25 cellular contexts compared by ENCODE assay signal in the genomic region with DNA sequence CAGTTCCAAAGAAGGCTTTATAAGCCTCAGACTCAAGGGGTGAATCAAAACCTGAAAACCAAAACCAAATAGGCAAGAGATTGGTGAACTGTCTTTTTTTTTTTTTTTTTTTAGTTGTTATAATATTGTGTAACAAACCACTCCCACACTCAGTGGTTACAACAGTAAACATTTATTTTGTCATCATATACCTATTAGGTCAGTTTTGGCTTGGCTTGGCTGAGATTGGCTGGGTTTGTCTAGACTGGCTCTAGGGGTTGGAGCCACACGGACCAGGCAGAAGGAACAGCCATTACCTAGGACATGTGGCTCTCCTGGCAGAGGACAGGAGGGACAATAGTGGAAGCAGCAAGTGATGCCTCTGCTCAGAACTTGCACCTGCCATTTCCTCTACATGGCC. TPM values are rescaled to one million over a fixed set of nuclear protein-coding genes. Genes with fewer than 3 reads are reported as not detected.
A peak's percentile ranks its signal among the peaks of the same experiment; 100 is the strongest.
DNase-seq lines count a peak whose midpoint lies in the region; ATAC-seq and TF ChIP-seq lines count a peak whose summit lies in the region.
"Had no signal": no experiment of that assay in that cellular context is flagged by ENCODE, and none has a peak within 500 bp of the region (broad histone marks: within the 10 kb centered on the region; RNA-seq: fewer than 3 reads in every experiment).

No MANE protein-coding gene starts in this region.

- no peaks in the 10 kb centered on the region for H3K9me3 ChIP-seq in Loucy (ENCODE audit: insufficient read depth, low read depth, low read length)
- H3K9me3 ChIP-seq in transverse colon, result no peaks in the 10 kb centered on the region
- H3K9me3 ChIP-seq in smooth muscle cell (replicated peaks; ENCODE audit: low read depth), result no peaks in the 10 kb centered on the region
- H3K9me3 ChIP-seq in suprapubic skin, result no peaks in the 10 kb centered on the region
- H3K9me3 ChIP-seq: BLaER1, MG63 had no signal

- WGBS in transverse colon (ENCODE audit: low coverage in 1 of 2), 2 donors, result 57% methylated on average over 1 of the region's 1 CpG; no CpG with 5 or more reads in 1 of the 2 donors
- 89% methylated on average over 1 of the region's 1 CpG for WGBS in smooth muscle cell (ENCODE audit: low lambda C conversion rate)
- WGBS in suprapubic skin, result 77% methylated on average over 1 of the region's 1 CpG

- H3K27me3 Mint-ChIP-seq in activated T-helper 17 cell treated with anti-CD3 and anti-CD28 coated beads, Interleukin-2, amount 50 U/mL, for 72 hours, result peaks cover 8% of the 10 kb centered on the region

- no peak for TF ChIP-seq EP300 in transverse colon (IDR thresholded peaks at IDR 0.05; ENCODE audit: low read depth)
- TF ChIP-seq EP300 in suprapubic skin (IDR thresholded peaks at IDR 0.05), result no peak

- H3K36me3 Mint-ChIP-seq in activated T-helper 17 cell treated with anti-CD3 and anti-CD28 coated beads, Interleukin-2, amount 50 U/mL, for 72 hours (ENCODE audit: low read depth), result no peaks in the 10 kb centered on the region
- H3K36me3 Mint-ChIP-seq: CD4-positive, CD25-positive, alpha-beta regulatory T cell had no signal

- no peak overlapping the region for H3K9ac ChIP-seq in Loucy (ENCODE audit: low read depth, low read length, poor library complexity, severe bottlenecking)
- H3K9ac ChIP-seq in smooth muscle cell (ENCODE audit: low read depth), result no peak overlapping the region
- H3K9ac ChIP-seq: BLaER1, GM23248 had no signal

- H3K4me3 ChIP-seq in Loucy (ENCODE audit: low read length, poor library complexity, severe bottlenecking) (no peak overlapping the region), epithelial cell of esophagus (ENCODE audit: low read length) (no peak overlapping the region), transverse colon (no peak overlapping the region), smooth muscle cell (no peak overlapping the region), suprapubic skin (no peak overlapping the region)
- H3K4me3 ChIP-seq: BLaER1, GM23248, K562, MG63, SK-N-MC had no signal

- H4K20me1 ChIP-seq in Loucy (ENCODE audit: insufficient read depth, low read length, poor library complexity, severe bottlenecking), result no peaks in the 10 kb centered on the region
- H4K20me1 ChIP-seq in smooth muscle cell (ENCODE audit: low read depth), result no peaks in the 10 kb centered on the region
- H4K20me1 ChIP-seq: BLaER1 had no signal

- H2AFZ ChIP-seq in Loucy (ENCODE audit: low read length) (peak overlapping the region; percentile 55; the same call in 1 of the 2 replicates), smooth muscle cell (ENCODE audit: low read depth) (no peak overlapping the region)
- H2AFZ ChIP-seq: GM23248 had no signal

- H3K27ac Mint-ChIP-seq in activated T-helper 17 cell treated with anti-CD3 and anti-CD28 coated beads, Interleukin-2, amount 50 U/mL, for 72 hours, result no peak overlapping the region
- H3K27ac Mint-ChIP-seq: CD4-positive, CD25-positive, alpha-beta regulatory T cell; H9 had no signal

- H3K27ac ChIP-seq in angular gyrus (ENCODE audit: low read depth, low read length) (peak overlapping the region; percentile 67), transverse colon (no peak overlapping the region), smooth muscle cell (ENCODE audit: low read depth) (no peak overlapping the region), suprapubic skin (no peak overlapping the region)
- H3K27ac ChIP-seq: BLaER1, GM23248, SK-N-MC had no signal

- H3K9me2 ChIP-seq in Loucy (replicated peaks; ENCODE audit: low read depth, low read length), result no peaks in the 10 kb centered on the region

- ATAC-seq in activated T-helper 17 cell treated with anti-CD3 and anti-CD28 coated beads, Interleukin-2, amount 50 U/mL, for 72 hours (replicated peaks), result no peak
- ATAC-seq: HepG2, K562 had no signal

- H3K4me3 Mint-ChIP-seq in activated T-helper 17 cell treated with anti-CD3 and anti-CD28 coated beads, Interleukin-2, amount 50 U/mL, for 72 hours, result no peak overlapping the region
- H3K4me3 Mint-ChIP-seq: CD4-positive, CD25-positive, alpha-beta regulatory T cell; H9 had no signal

- TF ChIP-seq CTCF in Loucy (conservative IDR thresholded peaks at IDR 0.05; ENCODE audit: low read length) (no peak), epithelial cell of esophagus (IDR thresholded peaks at IDR 0.05; ENCODE audit: insufficient read depth, low read depth, low read length, missing control alignments) (no peak), transverse colon (IDR thresholded peaks at IDR 0.05) (no peak), smooth muscle cell (IDR thresholded peaks at IDR 0.05; ENCODE audit: borderline replicate concordance, insufficient read depth, poor library complexity, severe bottlenecking) (no peak), suprapubic skin (IDR thresholded peaks at IDR 0.05) (no peak)

- no peaks in the 10 kb centered on the region for H3K9me3 Mint-ChIP-seq in activated T-helper 17 cell treated with anti-CD3 and anti-CD28 coated beads, Interleukin-2, amount 50 U/mL, for 72 hours
- H3K9me3 Mint-ChIP-seq: H9 had no signal

- peak; percentile 46 for DNase-seq in epithelial cell of esophagus (ENCODE audit: low read depth)
- DNase-seq in renal cortical epithelial cell (ENCODE audit: low read depth), result peak; percentile 25
- no peak for DNase-seq in transverse colon
- DNase-seq in smooth muscle cell (lab: John Stamatoyannopoulos, UW; ENCODE audit: unreplicated experiment), result no peak
- no peak for DNase-seq in suprapubic skin (ENCODE audit: low spot score in 2 of 2)
- DNase-seq: CD4-positive, CD25-positive, alpha-beta regulatory T cell; GM23248; H9; Kasumi-1; MG63; NCI-H1105 treated with DMSO at 0.1 percent for 48 hours; NCI-H146; NCI-H1930; NCI-H446 treated with DMSO at 0.1 percent for 48 hours; NCI-H526; NCI-H82; SIG-M5 had no signal

- intact Hi-C loops in transverse colon (cut with DNase I; ENCODE audit: low total_unique reads), result no loop called here

- H3K36me3 ChIP-seq in Loucy (ENCODE audit: insufficient read depth, low read length), result no peaks in the 10 kb centered on the region
- H3K36me3 ChIP-seq in transverse colon, result no peaks in the 10 kb centered on the region
- no peaks in the 10 kb centered on the region for H3K36me3 ChIP-seq in smooth muscle cell (ENCODE audit: low read depth)
- no peaks in the 10 kb centered on the region for H3K36me3 ChIP-seq in suprapubic skin
- H3K36me3 ChIP-seq: BLaER1, MG63 had no signal

- no peaks in the 10 kb centered on the region for H3K4me1 Mint-ChIP-seq in activated T-helper 17 cell treated with anti-CD3 and anti-CD28 coated beads, Interleukin-2, amount 50 U/mL, for 72 hours

- H3F3A ChIP-seq in Loucy (ENCODE audit: low read depth) (peaks cover 11% of the 10 kb centered on the region), smooth muscle cell (ENCODE audit: low read depth) (no peaks in the 10 kb centered on the region)

- TF ChIP-seq POLR2A in transverse colon (IDR thresholded peaks at IDR 0.05), result no peak
- TF ChIP-seq POLR2A in suprapubic skin (IDR thresholded peaks at IDR 0.05), result no peak

- peaks cover 59% of the 10 kb centered on the region for H3K4me1 ChIP-seq in Loucy (ENCODE audit: insufficient read depth, low read length, poor library complexity, severe bottlenecking)
- H3K4me1 ChIP-seq in transverse colon, result no peaks in the 10 kb centered on the region
- no peaks in the 10 kb centered on the region for H3K4me1 ChIP-seq in smooth muscle cell (ENCODE audit: low read depth)
- no peaks in the 10 kb centered on the region for H3K4me1 ChIP-seq in suprapubic skin

- in situ Hi-C loops in transverse colon (cut with MboI; ENCODE audit: low pct_ligation_motif_present in 1 of 4, low pct_unique_long_range_greater_than_20kb in 1 of 4, low sequenced_read_pairs in 3 of 4), result loop anchor here in 1 of 4 donors (25.0 kb wide), 1 partner anchor 428 kb away; no protein-coding TSS in a partner anchor

- H3K79me2 ChIP-seq in Loucy (ENCODE audit: insufficient read depth, low read length) (no peaks in the 10 kb centered on the region), smooth muscle cell (ENCODE audit: low read depth) (no peaks in the 10 kb centered on the region)

- H3K27me3 ChIP-seq in Loucy (ENCODE audit: insufficient read depth, low read length, poor library complexity, severe bottlenecking), result no peaks in the 10 kb centered on the region
- H3K27me3 ChIP-seq in transverse colon, result no peaks in the 10 kb centered on the region
- H3K27me3 ChIP-seq in smooth muscle cell (ENCODE audit: low read depth), result no peaks in the 10 kb centered on the region
- H3K27me3 ChIP-seq in suprapubic skin, result no peaks in the 10 kb centered on the region
- H3K27me3 ChIP-seq: BLaER1, MG63 had no signal

- H3K4me2 ChIP-seq in Loucy (ENCODE audit: low read depth, low read length, poor library complexity, severe bottlenecking) (no peak overlapping the region), smooth muscle cell (no peak overlapping the region)
- H3K4me2 ChIP-seq: BLaER1 had no signal

RNA-seq across cellular contexts. Expression of a gene that starts 26.4 kb away (rescaled TPM):
- 0.35 and 2.7 TPM in 2 replicates for total RNA-seq in renal cortical epithelial cell
- not detected for total RNA-seq in activated T-helper 17 cell treated with anti-CD3 and anti-CD28 coated beads, Interleukin-2, amount 50 U/mL, for 72 hours
- total RNA-seq in transverse colon, result 1 to 10 TPM in 3 of 4 donors, under 1 TPM in 1; 0.96 to 9.7 (median 5.4) TPM
- total RNA-seq in smooth muscle cell, result 5.0 and 6.2 TPM in 2 replicates
- polyA plus RNA-seq in smooth muscle cell, result 0.23 and 4.6 TPM in 2 replicates
- total RNA-seq in suprapubic skin, result 1 to 10 TPM in 1 of 4 donors, under 1 TPM in 3; 0.38 to 2.0 (median 0.80) TPM
- total RNA-seq: GM23248, HepG2, K562 had no signal
- polyA plus RNA-seq: AG04450, HepG2 had no signal

Comparison
In these comparisons a context has a peak if more than half of its experiments do, and no peak if none do; other contexts are left out.
1. DNase-seq: peak in epithelial cell of esophagus (single experiment) and renal cortical epithelial cell (single experiment); none in transverse colon (single experiment), smooth muscle cell (single experiment) and suprapubic skin (0 of 2).